Comparison of ENCODE assay signal across 6 cellular contexts in the genomic region with DNA sequence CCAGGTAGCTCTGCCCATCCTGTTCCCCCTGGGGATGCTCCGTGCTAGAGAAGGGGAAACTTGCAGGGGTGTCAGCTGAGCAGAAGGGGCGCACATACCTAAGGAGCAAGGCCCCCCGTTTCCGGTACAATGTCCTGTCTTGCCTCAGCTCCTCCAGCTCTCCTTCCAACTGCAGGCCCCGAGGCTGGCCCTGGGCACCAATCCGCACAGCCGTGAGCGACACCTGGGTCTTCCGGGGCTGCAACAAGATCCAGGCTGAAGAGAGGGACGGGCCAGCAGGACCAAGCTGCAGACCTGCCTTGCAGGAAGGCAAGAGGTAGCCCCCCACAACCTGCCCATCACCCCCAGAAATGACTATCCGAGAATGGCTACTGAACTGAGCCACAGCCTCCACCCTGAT.
"Had no signal": no experiment of that assay in that cellular context is flagged by ENCODE, and none has a peak within 500 bp of the region (broad histone marks: within the 10 kb centered on the region; RNA-seq: fewer than 3 reads in every experiment).

No MANE protein-coding gene starts in this region.

- DNase-seq: KBM-7, KG1 had no signal

- ATAC-seq: HepG2, K562 had no signal

- H3K27ac ChIP-seq: HL-60, KMS-11 had no signal

- H3K9ac ChIP-seq: KMS-11 had no signal

- H3K4me3 ChIP-seq: K562 had no signal

- H3K4me2 ChIP-seq: KMS-11 had no signal
